ENCODE assay signal across 5 cellular contexts in the genomic region with DNA sequence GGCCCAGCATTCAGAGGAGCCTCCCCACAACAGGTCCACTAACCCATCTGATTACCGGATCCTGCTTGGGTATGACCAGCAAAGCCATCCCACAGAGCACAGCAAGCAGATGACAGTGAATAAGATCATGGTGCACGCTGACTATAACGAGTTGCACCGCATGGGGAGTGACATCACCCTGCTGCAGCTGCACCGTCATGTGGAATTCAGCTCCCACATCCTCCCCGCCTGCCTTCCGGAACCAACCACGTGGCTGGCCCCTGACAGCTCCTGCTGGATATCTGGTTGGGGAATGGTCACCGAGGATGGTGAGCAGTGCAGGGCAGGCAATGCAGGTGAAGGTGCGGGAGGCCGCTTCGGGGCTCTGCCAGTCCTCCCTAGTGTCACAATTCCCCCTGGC. TPM values are rescaled to one million over a fixed set of nuclear protein-coding genes. Genes with fewer than 3 reads are reported as not detected.
"Had no signal": no experiment of that assay in that cellular context is flagged by ENCODE, and none has a peak within 500 bp of the region (broad histone marks: within the 10 kb centered on the region; RNA-seq: fewer than 3 reads in every experiment).

No MANE protein-coding gene starts in this region.

RNA-seq across cellular contexts. Expression of a gene that starts 25.1 kb away (rescaled TPM):
- total RNA-seq: GM23338, H1, HT-29, IMR-90 had no signal
- polyA plus RNA-seq: IMR-90 had no signal

RNA-seq across cellular contexts. Expression of a gene that starts 37.0 kb away (rescaled TPM):
- total RNA-seq: H1, H9, HT-29, IMR-90 had no signal
- polyA plus RNA-seq: H1, IMR-90 had no signal

RNA-seq across cellular contexts. Expression of a gene that starts 53.2 kb away (rescaled TPM):
- total RNA-seq: GM23338, H1, H9, HT-29, IMR-90 had no signal
- polyA plus RNA-seq: GM23338, IMR-90 had no signal
